30 cellular contexts compared by ENCODE assay signal in the genomic region with DNA sequence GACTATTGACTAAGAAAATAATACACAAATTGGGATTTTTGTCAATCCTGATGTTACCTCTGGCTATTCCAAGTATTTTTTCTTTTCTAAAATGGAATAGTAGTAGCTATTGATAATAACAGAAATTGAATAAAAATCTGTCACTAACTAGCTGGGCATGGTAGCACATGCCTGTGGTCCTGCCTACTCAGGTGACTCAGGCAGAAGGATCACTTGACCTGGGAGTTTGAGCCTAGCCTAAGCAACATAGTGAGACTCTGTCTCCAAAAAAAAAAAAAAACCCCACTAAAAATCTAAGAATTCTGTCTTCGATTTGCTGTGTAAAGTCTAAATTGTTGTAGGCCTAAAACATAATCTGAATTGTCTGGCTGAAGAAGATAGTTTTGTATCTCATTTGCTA.
"Had no signal": no experiment of that assay in that cellular context is flagged by ENCODE, and none has a peak within 500 bp of the region (broad histone marks: within the 10 kb centered on the region; RNA-seq: fewer than 3 reads in every experiment).

No MANE protein-coding gene starts in this region.

- H3K4me3 ChIP-seq: adrenal gland, body of pancreas had no signal

- ATAC-seq: activated CD8-positive, alpha-beta T cell treated with anti-CD3 and anti-CD28 coated beads for 36 hours; activated naive CD4-positive, alpha-beta T cell treated with anti-CD3 and anti-CD28 coated beads, Interleukin-2, amount 50 U/mL, for 72 hours; activated T-cell treated with anti-CD3 and anti-CD28 coated beads, Interleukin-2, amount 50 U/mL, for 4 hours; activated T-cell treated with anti-CD3 and anti-CD28 coated beads, Interleukin-2, amount 50 U/mL, for 72 hours; activated T-helper 17 cell treated with anti-CD3 and anti-CD28 coated beads, Interleukin-2, amount 50 U/mL, for 72 hours; body of pancreas; T-cell; T-helper 17 cell had no signal

- H3K36me3 ChIP-seq: adrenal gland, brain microvascular endothelial cell had no signal

- H3K9me3 ChIP-seq: adrenal gland, body of pancreas had no signal

- H3K4me1 ChIP-seq: adrenal gland, body of pancreas had no signal

- H3K27me3 ChIP-seq: adrenal gland, body of pancreas, brain microvascular endothelial cell had no signal

- H3K27ac ChIP-seq: adrenal gland, body of pancreas, brain microvascular endothelial cell, VCaP had no signal

- DNase-seq: activated B cell treated with CpG ODN at 0.5 μM for 24 hours; activated CD4-positive, alpha-beta memory T cell treated with anti-CD3 and anti-CD28 coated beads for 36 hours; activated CD4-positive, alpha-beta T cell treated with anti-CD3 and anti-CD28 coated beads for 4 hours; activated CD4-positive, alpha-beta T cell treated with anti-CD3 and anti-CD28 coated beads, Interleukin-2, amount 10 ng/mL, durations not matched to agents 24 days and 14 days; activated CD4-positive, alpha-beta T cell treated with anti-CD3 and anti-CD28 coated beads, Interleukin-2, amount 50 U/mL, for 1 hour; activated CD4-positive, alpha-beta T cell treated with anti-CD3 and anti-CD28 coated beads, Interleukin-2, amount 50 U/mL, for 4 hours; activated CD4-positive, CD25-positive, alpha-beta regulatory T cell treated with anti-CD3 and anti-CD28 coated beads, Interleukin-2, amount 50 U/mL, for 72 hours; activated CD8-positive, alpha-beta memory T cell treated with anti-CD3 and anti-CD28 coated beads, Interleukin-2, amount 50 U/mL, for 4 hours; activated CD8-positive, alpha-beta T cell treated with anti-CD3 and anti-CD28 coated beads for 36 hours; activated effector memory CD4-positive, alpha-beta T cell treated with anti-CD3 and anti-CD28 coated beads, Interleukin-2, amount 50 U/mL, for 16 hours; activated gamma-delta T cell treated with Interleukin-2 at 50 U/mL for 16 hours; activated naive CD4-positive, alpha-beta T cell; activated naive CD4-positive, alpha-beta T cell treated with anti-CD3 and anti-CD28 coated beads for 36 hours; activated naive CD4-positive, alpha-beta T cell treated with anti-CD3 and anti-CD28 coated beads, Interleukin-2, amount 50 U/mL, for 16 hours; activated naive CD8-positive, alpha-beta T cell treated with anti-CD3 and anti-CD28 coated beads for 36 hours; activated T-cell treated with anti-CD3 and anti-CD28 coated beads for 4 hours; activated T-cell treated with anti-CD3 and anti-CD28 coated beads, Interleukin-2, amount 50 U/mL, for 1 hour; activated T-cell treated with anti-CD3 and anti-CD28 coated beads, Interleukin-2, amount 50 U/mL, for 4 hours; activated T-cell treated with anti-CD3 and anti-CD28 coated beads, Interleukin-2, amount 50 U/mL, for 72 hours; adrenal gland; amniotic stem cell; aorta; body of pancreas; brain microvascular endothelial cell; central memory CD4-positive, alpha-beta T cell; T-cell; T-helper 17 cell had no signal
